8 cellular contexts compared by ENCODE assay signal in genomic region chr11:3854977-3855807, GRCh38. TPM values are rescaled to one million over a fixed set of nuclear protein-coding genes. Genes with fewer than 3 reads are reported as not detected.
DNase-seq lines count a peak whose midpoint lies in the region; ATAC-seq and TF ChIP-seq lines count a peak whose summit lies in the region.

TSS of gene STIM1 (plus strand) at chr11:3855664. CDS start at chr11:3856271, 607 bp downstream.

- H2AFZ ChIP-seq in SK-N-SH (ENCODE audit: low read depth), result peak within 1 kb of the TSS; percentile 95
- peak within 1 kb of the TSS; percentile 98 for H2AFZ ChIP-seq in osteoblast (ENCODE audit: low read length)

- H3K9me3 Mint-ChIP-seq in HFFc6, result no peaks in the 10 kb centered on the region
- no peaks in the 10 kb centered on the region for H3K9me3 Mint-ChIP-seq in activated naive CD4-positive, alpha-beta T cell treated with anti-CD3 and anti-CD28 coated beads, Interleukin-2, amount 50 U/mL, for 24 hours

- H3K4me2 ChIP-seq in SK-N-SH (peak within 1 kb of the TSS; percentile 88), osteoblast (ENCODE audit: insufficient read depth, low read length) (peak within 1 kb of the TSS; percentile 90)

- 2% methylated on average over 27 of the region's 87 CpGs for WGBS in SK-N-SH (ENCODE audit: low lambda C conversion rate)

- H3K9ac ChIP-seq in SK-N-SH, result peak within 1 kb of the TSS; percentile 86

- H3K4me1 ChIP-seq in SK-N-SH (ENCODE audit: control insufficient read depth in 1 of 2, insufficient read depth in 2 of 2, low read depth in 1 of 2, low read length in 1 of 2) (peaks cover 27 to 28% of the 10 kb centered on the region in 2 experiments; a peak in 3 of 4 replicates), osteoblast (ENCODE audit: insufficient read depth, low read length) (peaks cover 28% of the 10 kb centered on the region), thoracic aorta (ENCODE audit: control insufficient read depth in 1 of 2, low read depth in 2 of 2) (peaks cover 46 to 49% of the 10 kb centered on the region in 2 donors)

- TF ChIP-seq EP300 in SK-N-SH (IDR thresholded peaks at IDR 0.05; ENCODE audit: borderline replicate concordance in 1 of 2, low read depth in 1 of 2, low read length in 1 of 2), result peak; percentile 19 to 25; a peak in 2 of 4 replicates

- H3K27ac Mint-ChIP-seq in HFFc6, result peak within 1 kb of the TSS; percentile 84
- peak within 1 kb of the TSS; percentile 98 for H3K27ac Mint-ChIP-seq in activated naive CD4-positive, alpha-beta T cell treated with anti-CD3 and anti-CD28 coated beads, Interleukin-2, amount 50 U/mL, for 24 hours

- 0 out of 2 replicates have a peak, but pooled peaks cover 4% of the 10 kb centered on the region for H3K36me3 Mint-ChIP-seq in HFFc6 (ENCODE audit: low read depth)
- no peaks in the 10 kb centered on the region for H3K36me3 Mint-ChIP-seq in activated naive CD4-positive, alpha-beta T cell treated with anti-CD3 and anti-CD28 coated beads, Interleukin-2, amount 50 U/mL, for 24 hours

- peak within 1 kb of the TSS; percentile 87 to 89 for H3K4me3 ChIP-seq in SK-N-SH (ENCODE audit: low read depth in 2 of 2, low read length in 1 of 2)
- peak within 1 kb of the TSS; percentile 96 for H3K4me3 ChIP-seq in osteoblast (ENCODE audit: insufficient read depth, low read length)
- peak within 1 kb of the TSS; percentile 99 for H3K4me3 ChIP-seq in thoracic aorta

- DNase-seq in GM10248 (ENCODE audit: extremely low spot score) (peak; percentile 91), HFFc6 (peak; percentile 90), NAMALWA (ENCODE audit: low spot score) (peak; percentile 97), SK-N-SH (peak; percentile 95), glomerular endothelial cell (ENCODE audit: extremely low read depth, low read depth, low spot score) (no peak), osteoblast (ENCODE audit: insufficient read length, low spot score, missing footprints) (peak; percentile 99), thoracic aorta (ENCODE audit: low spot score) (peak; percentile 83)

- H3K9me3 ChIP-seq in SK-N-SH (no peaks in the 10 kb centered on the region), osteoblast (ENCODE audit: low read depth, low read length) (no peaks in the 10 kb centered on the region), thoracic aorta (no peaks in the 10 kb centered on the region)

- no peaks in the 10 kb centered on the region for H3K27me3 ChIP-seq in SK-N-SH (ENCODE audit: insufficient read depth)
- no peaks in the 10 kb centered on the region for H3K27me3 ChIP-seq in osteoblast (ENCODE audit: insufficient read depth, low read length)
- H3K27me3 ChIP-seq in thoracic aorta (replicated peaks; ENCODE audit: insufficient read depth), result no peaks in the 10 kb centered on the region

- H3K4me3 Mint-ChIP-seq in HFFc6, result peak within 1 kb of the TSS; percentile 96
- peak within 1 kb of the TSS; percentile 98 for H3K4me3 Mint-ChIP-seq in activated naive CD4-positive, alpha-beta T cell treated with anti-CD3 and anti-CD28 coated beads, Interleukin-2, amount 50 U/mL, for 24 hours

- CTCF ChIA-PET in GM10248 (lab: Yijun Ruan, JAX) (interaction anchor here (0.6 to 43.8 kb wide), 60 partner anchors 14 to 297 kb away, joined by 3 to 1411 read pairs (median 4); partner anchors contain the start of genes NUP98 and RHOG), SK-N-SH (lab: Yijun Ruan, JAX) (interaction anchor here (0.6 to 18.6 kb wide), 59 partner anchors 10 to 332 kb away, joined by 3 to 636 read pairs (median 7); partner anchors contain the start of genes PGAP2 and RHOG)

- H3K9me2 ChIP-seq in SK-N-SH, result no peaks in the 10 kb centered on the region

- H3K36me3 ChIP-seq in SK-N-SH (replicated peaks in 1 of 2; ENCODE audit: control insufficient read depth in 1 of 2, insufficient read depth in 2 of 2, low read length in 1 of 2), result no peaks in the 10 kb centered on the region
- no peaks in the 10 kb centered on the region for H3K36me3 ChIP-seq in osteoblast (ENCODE audit: insufficient read depth, low read length)
- H3K36me3 ChIP-seq in thoracic aorta, result no peaks in the 10 kb centered on the region

- peak; percentile 82 for ATAC-seq in thoracic aorta (ENCODE audit: insufficient number of reproducible peaks, low FRiP score, low read depth)

- H4K20me1 ChIP-seq in SK-N-SH (ENCODE audit: insufficient read depth) (no peaks in the 10 kb centered on the region; the same call in 1 of the 2 replicates), osteoblast (ENCODE audit: insufficient read depth, low read length) (peaks cover 8% of the 10 kb centered on the region)

- TF ChIP-seq RAD21 in SK-N-SH (IDR thresholded peaks at IDR 0.05; ENCODE audit: low read length), result peak; percentile 85

- POLR2A ChIA-PET in GM10248 (lab: Yijun Ruan, JAX), result interaction anchor here (0.5 to 3.4 kb wide), 11 partner anchors 11 to 787 kb away, joined by 3 to 22 read pairs (median 3); partner anchors contain the start of gene RHOG
- POLR2A ChIA-PET in SK-N-SH (lab: Yijun Ruan, JAX), result interaction anchor here (0.8 to 2.7 kb wide), 6 partner anchors 12 to 240 kb away, joined by 3 to 12 read pairs (median 5); partner anchors contain the start of genes PGAP2 and RHOG

- peaks cover 53% of the 10 kb centered on the region for H3K4me1 Mint-ChIP-seq in HFFc6 (ENCODE audit: low read depth)
- H3K4me1 Mint-ChIP-seq in activated naive CD4-positive, alpha-beta T cell treated with anti-CD3 and anti-CD28 coated beads, Interleukin-2, amount 50 U/mL, for 24 hours, result peaks cover 61% of the 10 kb centered on the region

- TF ChIP-seq CTCF in GM10248 (IDR thresholded peaks at IDR 0.05; ENCODE audit: control extremely low read depth, extremely low read depth, low read depth, missing control alignments) (peak; percentile 94), HFFc6 (IDR thresholded peaks at IDR 0.05) (peak; percentile 99), SK-N-SH (IDR thresholded peaks at IDR 0.05) (peak; percentile 83), osteoblast (IDR thresholded peaks at IDR 0.05; ENCODE audit: extremely low read depth, low read depth, low read length) (peak; percentile 88), thoracic aorta (IDR thresholded peaks at IDR 0.05) (peak; percentile 98)

- H3K79me2 ChIP-seq in SK-N-SH (ENCODE audit: insufficient read depth) (peaks cover 43% of the 10 kb centered on the region), osteoblast (ENCODE audit: insufficient read depth, low read length) (peaks cover 43% of the 10 kb centered on the region)

- H3K27ac ChIP-seq in SK-N-SH (ENCODE audit: low read depth in 2 of 2, low read length in 1 of 2) (peak within 1 kb of the TSS; percentile 82 to 88), osteoblast (ENCODE audit: low read depth, low read length) (peak within 1 kb of the TSS; percentile 89), thoracic aorta (peak within 1 kb of the TSS; percentile 94 to 96)

- H3K27me3 Mint-ChIP-seq in HFFc6 (ENCODE audit: insufficient read depth), result peaks cover 6% of the 10 kb centered on the region
- no peaks in the 10 kb centered on the region for H3K27me3 Mint-ChIP-seq in activated naive CD4-positive, alpha-beta T cell treated with anti-CD3 and anti-CD28 coated beads, Interleukin-2, amount 50 U/mL, for 24 hours

- H3F3A ChIP-seq in SK-N-SH (replicated peaks; ENCODE audit: insufficient read depth), result no peaks in the 10 kb centered on the region

TF ChIP-seq in SK-N-SH, 30 proteins besides CTCF, POLR2A, EP300 and RAD21:
- TF ChIP-seq MAX (IDR thresholded peaks at IDR 0.05; ENCODE audit: low read depth) (peak; percentile 56), RFX5 (IDR thresholded peaks at IDR 0.05; ENCODE audit: low read length) (peak; percentile 84), CHD2 (IDR thresholded peaks at IDR 0.05; ENCODE audit: low read length, partially characterized antibody) (peak; percentile 82), MEF2A (IDR thresholded peaks at IDR 0.05; ENCODE audit: borderline replicate concordance, low read depth) (no peak), ZBTB33 (IDR thresholded peaks at IDR 0.05; ENCODE audit: borderline replicate concordance, low read depth) (no peak), YY1 (IDR thresholded peaks at IDR 0.05; ENCODE audit: low read depth) (no peak), NRF1 (IDR thresholded peaks at IDR 0.05; ENCODE audit: low read depth, low read length) (peak; percentile 58), ELF1 (IDR thresholded peaks at IDR 0.05) (peak; percentile 22; the same call in 1 of the 2 replicates), TEAD4 (IDR thresholded peaks at IDR 0.05; ENCODE audit: borderline replicate concordance, insufficient read depth) (0 out of 2 replicates have a peak, but pooled peaks have one; percentile 5), SMC3 (IDR thresholded peaks at IDR 0.05; ENCODE audit: low read depth, low read length) (peak; percentile 93), POLR2AphosphoS5 (IDR thresholded peaks at IDR 0.05; ENCODE audit: low read depth, low read length) (peak; percentile 18; the same call in 1 of the 2 replicates), FOXM1 (IDR thresholded peaks at IDR 0.05; ENCODE audit: low read depth) (0 out of 2 replicates have a peak, but pooled peaks have one; percentile 22), MXI1 (IDR thresholded peaks at IDR 0.05; ENCODE audit: low read depth, low read length) (0 out of 2 replicates have a peak, but pooled peaks have one; percentile 55)

RNA-seq across cellular contexts. Expression of gene STIM1, which starts in this region (rescaled TPM):
- 10 to 100 TPM; 27.6 to 33.1 (median 30.7) TPM for total RNA-seq in HFFc6 (2021; fragmentation: NEBNext Ultra II Directional; extraction: Animal tissue kit (Norgen Biotek cat#: 25700))
- 21.8 and 29.5 TPM in 2 replicates for polyA plus RNA-seq in SK-N-SH (2012; rRNA removed)
- polyA plus RNA-seq in SK-N-SH (2012; cell fraction: cytosol; rRNA removed), result 21.3 and 29.7 TPM in 2 replicates
- polyA plus RNA-seq in SK-N-SH (2012; cell fraction: nucleus; rRNA removed), result 32.6 and 41.8 TPM in 2 replicates
- total RNA-seq in glomerular endothelial cell (24.1 and 34.1 TPM in 2 replicates), osteoblast (57.5 and 57.9 TPM in 2 replicates), thoracic aorta (10 to 100 TPM; 53.8 to 63.0 TPM)
